In genomic region chr2:120461546-120462537, GRCh38 we compare ENCODE assay signal across 2 cellular contexts.
TF ChIP-seq lines count a peak whose summit lies in the region.

No MANE protein-coding gene starts in this region.

TF ChIP-seq in WTC11, 78 proteins besides CTCF, POLR2A, EP300 and RAD21 (continued from another document):
- no peak for TF ChIP-seq E2F5 (CRISPR knock-in tag; IDR thresholded peaks at IDR 0.05)

TF ChIP-seq in H1, 55 proteins besides CTCF, POLR2A, EP300 and RAD21 (continued from another document):
- TF ChIP-seq RNF2 (IDR thresholded peaks at IDR 0.05; ENCODE audit: borderline replicate concordance, low read depth, low read length, missing control alignments, poor library complexity, severe bottlenecking) (no peak), SUZ12 (IDR thresholded peaks at IDR 0.05; ENCODE audit: low read length) (0 out of 2 replicates have a peak, but pooled peaks have one; percentile 30), CHD2 (IDR thresholded peaks at IDR 0.05; ENCODE audit: low read length) (no peak), SIX5 (IDR thresholded peaks at IDR 0.05; ENCODE audit: low read depth, low read length) (no peak), KDM1A (IDR thresholded peaks at IDR 0.05; ENCODE audit: borderline replicate concordance, low read length) (peak; percentile 76; the same call in 1 of the 2 replicates), RFX5 (IDR thresholded peaks at IDR 0.05; ENCODE audit: borderline replicate concordance, low read depth, low read length) (no peak), MAFK (IDR thresholded peaks at IDR 0.05; ENCODE audit: low read depth, low read length) (no peak)
TF ChIP-seq in H1: peak in this region for 2.
